14 cellular contexts compared by ENCODE assay signal in genomic region chr17:41645371-41646063, GRCh38. TPM values are rescaled to one million over a fixed set of nuclear protein-coding genes. Genes with fewer than 3 reads are reported as not detected.
DNase-seq lines count a peak whose midpoint lies in the region; ATAC-seq, FAIRE-seq and TF ChIP-seq lines count a peak whose summit lies in the region.
"Had no signal": no experiment of that assay in that cellular context is flagged by ENCODE, and none has a peak within 500 bp of the region (broad histone marks: within the 10 kb centered on the region; RNA-seq: fewer than 3 reads in every experiment).

No MANE protein-coding gene starts in this region.

- no peaks in the 10 kb centered on the region for H3K36me3 Mint-ChIP-seq in astrocyte (ENCODE audit: low read depth, unreplicated experiment)
- no peaks in the 10 kb centered on the region for H3K36me3 Mint-ChIP-seq in activated CD8-positive, alpha-beta T cell treated with anti-CD3 and anti-CD28 coated beads, Interleukin-2, amount 10 ng/mL, durations not matched to agents 7 days and 5 days (ENCODE audit: low read depth)

- H2AFZ ChIP-seq in astrocyte (ENCODE audit: low read depth, low read length): peak overlapping the region; percentile 76

- H3K9ac ChIP-seq in HUES6 (ENCODE audit: low read length): peak overlapping the region; percentile 31
- peak overlapping the region; percentile 44 for H3K9ac ChIP-seq in astrocyte (ENCODE audit: low read length)
- H3K9ac ChIP-seq: BLaER1, KMS-11 had no signal

- no peaks in the 10 kb centered on the region for H4K20me1 ChIP-seq in astrocyte (ENCODE audit: insufficient read depth, low read length)
- H4K20me1 ChIP-seq: BLaER1 had no signal

- H3K4me3 Mint-ChIP-seq in astrocyte (ENCODE audit: unreplicated experiment): no peak overlapping the region
- no peak overlapping the region for H3K4me3 Mint-ChIP-seq in activated CD8-positive, alpha-beta T cell treated with anti-CD3 and anti-CD28 coated beads, Interleukin-2, amount 10 ng/mL, durations not matched to agents 7 days and 5 days

- H3K27me3 Mint-ChIP-seq in astrocyte (ENCODE audit: low read depth, unreplicated experiment): peaks cover 3% of the 10 kb centered on the region
- H3K27me3 Mint-ChIP-seq in activated CD8-positive, alpha-beta T cell treated with anti-CD3 and anti-CD28 coated beads, Interleukin-2, amount 10 ng/mL, durations not matched to agents 7 days and 5 days (ENCODE audit: low read depth): no peaks in the 10 kb centered on the region

- DNase-seq in ACHN (peak; percentile 35), astrocyte (ENCODE audit: low read depth) (peak; percentile 59), islet precursor cell (peak; percentile 99), midbrain (lab: John Stamatoyannopoulos, UW) (no peak)
- DNase-seq in activated CD8-positive, alpha-beta T cell treated with anti-CD3 and anti-CD28 coated beads, Interleukin-2, amount 10 ng/mL, durations not matched to agents 7 days and 5 days: no peak
- DNase-seq: left lung had no signal

- H3K4me3 ChIP-seq in HUES6 (ENCODE audit: low read depth, low read length) (no peak overlapping the region), astrocyte (ENCODE audit: insufficient read depth, low read depth, low read length) (no peak overlapping the region)
- H3K4me3 ChIP-seq: BLaER1, left lung had no signal

- ATAC-seq in GM21825 (IDR thresholded peaks at IDR 0.05; ENCODE audit: unreplicated experiment): no peak
- no peak for ATAC-seq in activated CD8-positive, alpha-beta T cell treated with anti-CD3 and anti-CD28 coated beads, Interleukin-2, amount 10 ng/mL, durations not matched to agents 7 days and 5 days
- no peak for ATAC-seq in GM18502 (IDR thresholded peaks at IDR 0.05; ENCODE audit: poor library complexity, unreplicated experiment)
- ATAC-seq: left lung had no signal

- H3K4me2 ChIP-seq in astrocyte (ENCODE audit: low read length): no peak overlapping the region
- H3K4me2 ChIP-seq: BLaER1, KMS-11 had no signal

- H3K79me2 ChIP-seq in astrocyte (ENCODE audit: insufficient read depth, low read length): no peaks in the 10 kb centered on the region

- H3K4me1 Mint-ChIP-seq in astrocyte (ENCODE audit: low read depth, unreplicated experiment): peaks cover 12% of the 10 kb centered on the region
- H3K4me1 Mint-ChIP-seq in activated CD8-positive, alpha-beta T cell treated with anti-CD3 and anti-CD28 coated beads, Interleukin-2, amount 10 ng/mL, durations not matched to agents 7 days and 5 days (ENCODE audit: low read depth): peaks cover 13% of the 10 kb centered on the region

- in situ Hi-C loops in ACHN (cut with HindIII; ENCODE audit: low pct_ligation_motif_present, low pct_unique_long_range_greater_than_20kb, low sequenced_read_pairs): no loop called here

- no peak for FAIRE-seq in astrocyte (lab: Jason Lieb, UNC)
- FAIRE-seq: GM18507 had no signal

- peak overlapping the region; percentile 98 for H3K27ac Mint-ChIP-seq in astrocyte (ENCODE audit: unreplicated experiment)
- no peak overlapping the region for H3K27ac Mint-ChIP-seq in activated CD8-positive, alpha-beta T cell treated with anti-CD3 and anti-CD28 coated beads, Interleukin-2, amount 10 ng/mL, durations not matched to agents 7 days and 5 days

- no peaks in the 10 kb centered on the region for H3K9me3 ChIP-seq in HUES6 (ENCODE audit: control insufficient read depth, insufficient read depth, low read depth, low read length)
- no peaks in the 10 kb centered on the region for H3K9me3 ChIP-seq in astrocyte (ENCODE audit: insufficient read depth, low read depth, low read length)
- H3K9me3 ChIP-seq: BLaER1, left lung had no signal

- H3K36me3 ChIP-seq in HUES6 (ENCODE audit: control insufficient read depth, insufficient read depth, low read length) (no peaks in the 10 kb centered on the region), astrocyte (ENCODE audit: insufficient read depth, low read length) (no peaks in the 10 kb centered on the region)
- H3K36me3 ChIP-seq: BLaER1, left lung had no signal

- TF ChIP-seq CTCF in astrocyte (IDR thresholded peaks at IDR 0.05; ENCODE audit: insufficient read depth, low read depth, low read length): no peak

- POLR2A ChIA-PET in activated CD8-positive, alpha-beta T cell treated with anti-CD3 and anti-CD28 coated beads, Interleukin-2, amount 10 ng/mL, durations not matched to agents 7 days and 5 days (lab: Charles Lee): no interaction called here

- CTCF ChIA-PET in activated CD8-positive, alpha-beta T cell treated with anti-CD3 and anti-CD28 coated beads, Interleukin-2, amount 10 ng/mL, durations not matched to agents 7 days and 5 days (lab: Charles Lee): interaction anchor here (1.7 to 15.0 kb wide), 2 partner anchors 20 to 97 kb away, joined by 15 to 399 read pairs; no protein-coding TSS in a partner anchor

- no peaks in the 10 kb centered on the region for H3K9me3 Mint-ChIP-seq in astrocyte (ENCODE audit: unreplicated experiment)
- no peaks in the 10 kb centered on the region for H3K9me3 Mint-ChIP-seq in activated CD8-positive, alpha-beta T cell treated with anti-CD3 and anti-CD28 coated beads, Interleukin-2, amount 10 ng/mL, durations not matched to agents 7 days and 5 days (ENCODE audit: insufficient read depth)

- H3K27me3 ChIP-seq in HUES6 (ENCODE audit: control insufficient read depth, insufficient read depth, low read length) (peaks cover 2% of the 10 kb centered on the region; the same call in 1 of the 2 replicates), astrocyte (ENCODE audit: insufficient read depth, low read length) (no peaks in the 10 kb centered on the region)
- H3K27me3 ChIP-seq: BLaER1, left lung had no signal

- H3K27ac ChIP-seq in HUES6 (ENCODE audit: low read depth, low read length): no peak overlapping the region
- peak overlapping the region; percentile 47 for H3K27ac ChIP-seq in astrocyte (ENCODE audit: low read depth, low read length)
- H3K27ac ChIP-seq: BLaER1, KMS-11 had no signal

- H3K4me1 ChIP-seq in HUES6 (ENCODE audit: control insufficient read depth, insufficient read depth, low read length) (peaks cover 17% of the 10 kb centered on the region), astrocyte (ENCODE audit: insufficient read depth, low read length) (peaks cover 14% of the 10 kb centered on the region)

RNA-seq across cellular contexts. Expression of gene KRT17, which starts 21.1 kb away (rescaled TPM):
- 21.4 and 28.3 TPM in 2 replicates for total RNA-seq in astrocyte
- total RNA-seq in activated CD8-positive, alpha-beta T cell treated with anti-CD3 and anti-CD28 coated beads, Interleukin-2, amount 10 ng/mL, durations not matched to agents 7 days and 5 days: not detected

RNA-seq across cellular contexts. Expression of gene KRT16, which starts 33.0 kb away (rescaled TPM):
- 0.79 and 1.3 TPM in 2 replicates for total RNA-seq in astrocyte
- not detected for total RNA-seq in activated CD8-positive, alpha-beta T cell treated with anti-CD3 and anti-CD28 coated beads, Interleukin-2, amount 10 ng/mL, durations not matched to agents 7 days and 5 days
- total RNA-seq: dermis microvascular lymphatic vessel endothelial cell, urinary bladder had no signal

RNA-seq across cellular contexts. Expression of gene EIF1, which starts 43.2 kb away (rescaled TPM):
- total RNA-seq in astrocyte: 767 and 795 TPM in 2 replicates
- 100 to 1,000 TPM; 661 to 670 TPM for total RNA-seq in activated CD8-positive, alpha-beta T cell treated with anti-CD3 and anti-CD28 coated beads, Interleukin-2, amount 10 ng/mL, durations not matched to agents 7 days and 5 days

RNA-seq across cellular contexts. Expression of gene KRT14, which starts 58.8 kb away (rescaled TPM):
- total RNA-seq in astrocyte: 1.0 and 2.2 TPM in 2 replicates
- not detected for total RNA-seq in activated CD8-positive, alpha-beta T cell treated with anti-CD3 and anti-CD28 coated beads, Interleukin-2, amount 10 ng/mL, durations not matched to agents 7 days and 5 days
- total RNA-seq: dermis microvascular lymphatic vessel endothelial cell, urinary bladder had no signal

Comparison
In these comparisons a context has a peak if more than half of its experiments do, and no peak if none do; other contexts are left out.
1. DNase-seq: peak in ACHN (single experiment), astrocyte (single experiment) and islet precursor cell (single experiment); none in midbrain (single experiment) and activated CD8-positive, alpha-beta T cell treated with anti-CD3 and anti-CD28 coated beads, Interleukin-2, amount 10 ng/mL, durations not matched to agents 7 days and 5 days (single experiment).
2. RNA of gene KRT17, which starts 21.1 kb away (total RNA-seq): 21.4 to 28.3 TPM in astrocyte; not detected in activated CD8-positive, alpha-beta T cell treated with anti-CD3 and anti-CD28 coated beads, Interleukin-2, amount 10 ng/mL, durations not matched to agents 7 days and 5 days; every median in the first group is over 10 times any median in the second.